ENCODE assay signal across 18 cellular contexts in genomic region chr7:133582766-133583523, GRCh38.
DNase-seq lines count a peak whose midpoint lies in the region; ATAC-seq and TF ChIP-seq lines count a peak whose summit lies in the region.
"Had no signal": no experiment of that assay in that cellular context is flagged by ENCODE, and none has a peak within 500 bp of the region (broad histone marks: within the 10 kb centered on the region; RNA-seq: fewer than 3 reads in every experiment).

No MANE protein-coding gene starts in this region.

- DNase-seq in A172 (ENCODE audit: low spot score) (peak; percentile 33), HCEC 1CT (peak; percentile 85), amniotic stem cell (lab: John Stamatoyannopoulos, UW) (peak; percentile 67), foreskin fibroblast (peak; percentile 55 to 74), RWPE1 (ENCODE audit: low spot score) (no peak), LoVo (ENCODE audit: low spot score) (no peak)
- DNase-seq: 8988T; activated CD8-positive, alpha-beta memory T cell treated with anti-CD3 and anti-CD28 coated beads, Interleukin-2, amount 50 U/mL, for 4 hours; activated naive CD4-positive, alpha-beta T cell treated with anti-CD3 and anti-CD28 coated beads for 36 hours; NCI-H1417; NCI-H510A; stimulated activated naive CD8-positive, alpha-beta T cell treated with anti-CD3 and anti-CD28 coated beads, Interleukin-15, Interleukin-2, amounts not matched to agents 100 U/mL and 50 U/mL, for 24 hours; uterus had no signal

- no peak overlapping the region for H3K27ac ChIP-seq in RWPE1
- H3K27ac ChIP-seq: epithelial cell of prostate, uterus had no signal

- no peak overlapping the region for H3K4me3 ChIP-seq in foreskin fibroblast (ENCODE audit: low read depth in 1 of 2, low read length in 2 of 2)
- H3K4me3 ChIP-seq: uterus had no signal

- POLR2A ChIA-PET in RWPE1 (lab: Yijun Ruan, JAX; ENCODE audit: low non-redundant PET): no interaction called here

- TF ChIP-seq CTCF in foreskin fibroblast (IDR thresholded peaks at IDR 0.05; ENCODE audit: low read depth, low read length): no peak
- no peak for TF ChIP-seq CTCF in RWPE1 (conservative IDR thresholded peaks at IDR 0.05; ENCODE audit: low read depth)

- no peak for ATAC-seq in HG03175 (IDR thresholded peaks at IDR 0.05; ENCODE audit: unreplicated experiment)
- ATAC-seq in GM21576 (IDR thresholded peaks at IDR 0.05; ENCODE audit: unreplicated experiment): no peak
- ATAC-seq: activated CD4-positive, CD25-positive, alpha-beta regulatory T cell treated with anti-CD3 and anti-CD28 coated beads, Interleukin-2, amount 50 U/mL, for 24 hours; sciatic nerve; stimulated activated naive CD8-positive, alpha-beta T cell treated with anti-CD3 and anti-CD28 coated beads, Interleukin-15, Interleukin-2, amounts not matched to agents 100 U/mL and 50 U/mL, for 24 hours had no signal

- CTCF ChIA-PET in RWPE1 (lab: Yijun Ruan, JAX): no interaction called here

Comparison
In these comparisons a context has a peak if more than half of its experiments do, and no peak if none do; other contexts are left out.
1. DNase-seq: peak in A172 (single experiment), HCEC 1CT (single experiment), amniotic stem cell (single experiment) and foreskin fibroblast (2 of 2); none in RWPE1 (single experiment) and LoVo (single experiment).